27 cellular contexts compared by ENCODE assay signal in the genomic region with DNA sequence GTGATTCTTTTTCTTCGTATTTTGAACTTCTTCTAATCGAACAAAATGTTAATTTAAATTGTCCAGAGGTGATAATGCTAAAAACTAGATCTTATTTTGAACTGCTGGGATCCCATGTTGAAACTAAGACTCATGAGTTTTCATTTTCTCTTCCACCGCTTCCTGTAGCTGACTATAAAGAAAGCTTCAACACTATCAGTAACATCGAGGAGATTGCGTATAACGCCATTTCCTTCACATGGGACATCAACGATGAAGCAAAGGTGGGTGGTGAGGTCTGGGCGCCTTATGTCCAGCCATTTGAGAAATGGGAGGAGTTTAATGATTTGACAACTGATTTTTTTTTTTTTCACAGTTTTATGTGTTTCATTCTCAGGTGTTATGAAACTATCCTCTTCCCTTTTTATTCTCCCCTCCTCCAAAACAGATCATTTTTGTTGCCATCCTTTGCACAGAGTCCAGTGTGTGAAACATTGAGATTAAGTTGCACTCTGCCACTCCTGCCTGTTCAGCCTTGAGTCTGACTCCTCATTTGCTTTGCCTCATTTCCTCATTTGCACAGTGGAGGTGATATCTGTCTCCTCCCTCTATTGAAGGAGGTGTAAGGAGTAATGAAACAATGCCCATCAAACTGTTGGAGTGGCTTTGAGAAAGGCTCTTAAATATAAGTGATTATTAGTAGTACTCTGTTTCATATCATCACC. TPM values are rescaled to one million over a fixed set of nuclear protein-coding genes. Genes with fewer than 3 reads are reported as not detected.
DNase-seq lines count a peak whose midpoint lies in the region; ATAC-seq, FAIRE-seq and TF ChIP-seq lines count a peak whose summit lies in the region.
"Had no signal": no experiment of that assay in that cellular context is flagged by ENCODE, and none has a peak within 500 bp of the region (broad histone marks: within the 10 kb centered on the region; RNA-seq: fewer than 3 reads in every experiment).

No MANE protein-coding gene starts in this region.

- peaks cover 3% of the 10 kb centered on the region for H3K27me3 Mint-ChIP-seq in activated CD4-positive, alpha-beta T cell treated with anti-CD3 and anti-CD28 coated beads, Interleukin-2, amount 10 ng/mL, durations not matched to agents 7 days and 5 days
- H3K27me3 Mint-ChIP-seq in T-helper 1 cell treated with Interleukin-12 subunit alpha and Interleukin-12 subunit beta and Interleukin-4 antibody, amounts not matched to agents 30 μg/mL and 1 μg/mL, for 36 hours (ENCODE audit: low read depth) = peaks cover 6% of the 10 kb centered on the region
- H3K27me3 Mint-ChIP-seq in naive thymus-derived CD4-positive, alpha-beta T cell = peaks cover 0 to 9% (median 0%) of the 10 kb centered on the region in 5 donors
- H3K27me3 Mint-ChIP-seq: activated naive CD8-positive, alpha-beta T cell treated with anti-CD3 and anti-CD28 coated beads for 36 hours had no signal

- FAIRE-seq in GM12891 (lab: Jason Lieb, UNC) = no peak
- FAIRE-seq: H54 had no signal

- peak overlapping the region; percentile 31 for H3K27ac Mint-ChIP-seq in activated CD4-positive, alpha-beta T cell treated with anti-CD3 and anti-CD28 coated beads, Interleukin-2, amount 10 ng/mL, durations not matched to agents 7 days and 5 days
- peak overlapping the region; percentile 78 for H3K27ac Mint-ChIP-seq in T-helper 1 cell treated with Interleukin-12 subunit alpha and Interleukin-12 subunit beta and Interleukin-4 antibody, amounts not matched to agents 30 μg/mL and 1 μg/mL, for 36 hours
- peak overlapping the region in 8 of 9 donors; percentile 9 to 86 (median 47) for H3K27ac Mint-ChIP-seq in naive thymus-derived CD4-positive, alpha-beta T cell
- H3K27ac Mint-ChIP-seq: activated naive CD8-positive, alpha-beta T cell treated with anti-CD3 and anti-CD28 coated beads for 36 hours; CD14-positive monocyte; neural progenitor cell had no signal

- CTCF ChIA-PET in activated CD4-positive, alpha-beta T cell treated with anti-CD3 and anti-CD28 coated beads, Interleukin-2, amount 10 ng/mL, durations not matched to agents 7 days and 5 days (lab: Charles Lee) = interaction anchor here (0.6 to 2.3 kb wide), 5 partner anchors 10 to 84 kb away, joined by 3 to 7 read pairs (median 3); no protein-coding TSS in a partner anchor
- CTCF ChIA-PET in naive thymus-derived CD4-positive, alpha-beta T cell (lab: Charles Lee) = interaction anchor here (0.5 kb wide), 1 partner anchor 19 kb away, joined by 5 read pairs; no protein-coding TSS in a partner anchor

- 84 to 94% (median 84%) methylated on average over 8 of the region's 8 CpGs for WGBS in stomach, 5 donors

- TF ChIP-seq CTCF in stomach (IDR thresholded peaks at IDR 0.05) = no peak

- peaks cover 20% of the 10 kb centered on the region for H3K4me1 Mint-ChIP-seq in activated CD4-positive, alpha-beta T cell treated with anti-CD3 and anti-CD28 coated beads, Interleukin-2, amount 10 ng/mL, durations not matched to agents 7 days and 5 days
- peaks cover 12% of the 10 kb centered on the region for H3K4me1 Mint-ChIP-seq in T-helper 1 cell treated with Interleukin-12 subunit alpha and Interleukin-12 subunit beta and Interleukin-4 antibody, amounts not matched to agents 30 μg/mL and 1 μg/mL, for 36 hours (ENCODE audit: low read depth)
- H3K4me1 Mint-ChIP-seq in naive thymus-derived CD4-positive, alpha-beta T cell = peaks cover 5 to 19% (median 14%) of the 10 kb centered on the region in 7 donors

- no peak overlapping the region for H3K4me3 ChIP-seq in naive thymus-derived CD4-positive, alpha-beta T cell (ENCODE audit: low read length)
- no peak overlapping the region for H3K4me3 ChIP-seq in stomach
- H3K4me3 ChIP-seq: ascending aorta, neural progenitor cell, right atrium auricular region had no signal

- no peaks in the 10 kb centered on the region for H3K27me3 ChIP-seq in naive thymus-derived CD4-positive, alpha-beta T cell (ENCODE audit: control insufficient read depth in 2 of 2, insufficient read depth in 2 of 2, low read length in 2 of 2)
- H3K27me3 ChIP-seq in stomach = no peaks in the 10 kb centered on the region
- H3K27me3 ChIP-seq: ascending aorta, neural progenitor cell, right atrium auricular region had no signal

- no peaks in the 10 kb centered on the region for H3K36me3 ChIP-seq in naive thymus-derived CD4-positive, alpha-beta T cell (ENCODE audit: control insufficient read depth in 2 of 3, insufficient read depth in 3 of 3, low read length in 3 of 3)
- peaks cover 0 to 23% (median 11%) of the 10 kb centered on the region in 4 donors for H3K36me3 ChIP-seq in stomach
- H3K36me3 ChIP-seq: ascending aorta, neural progenitor cell had no signal

- POLR2A ChIA-PET in activated CD4-positive, alpha-beta T cell treated with anti-CD3 and anti-CD28 coated beads, Interleukin-2, amount 10 ng/mL, durations not matched to agents 7 days and 5 days (lab: Charles Lee) = no interaction called here
- POLR2A ChIA-PET in naive thymus-derived CD4-positive, alpha-beta T cell (lab: Charles Lee) = interaction anchor here (0.5 to 0.7 kb wide), 2 partner anchors 14 to 82 kb away, joined by 4 to 5 read pairs; no protein-coding TSS in a partner anchor

- no peaks in the 10 kb centered on the region for H3K9me3 Mint-ChIP-seq in activated CD4-positive, alpha-beta T cell treated with anti-CD3 and anti-CD28 coated beads, Interleukin-2, amount 10 ng/mL, durations not matched to agents 7 days and 5 days
- H3K9me3 Mint-ChIP-seq in T-helper 1 cell treated with Interleukin-12 subunit alpha and Interleukin-12 subunit beta and Interleukin-4 antibody, amounts not matched to agents 30 μg/mL and 1 μg/mL, for 36 hours = no peaks in the 10 kb centered on the region
- peaks cover 0 to 2% (median 0%) of the 10 kb centered on the region in 11 donors for H3K9me3 Mint-ChIP-seq in naive thymus-derived CD4-positive, alpha-beta T cell
- H3K9me3 Mint-ChIP-seq: activated naive CD8-positive, alpha-beta T cell treated with anti-CD3 and anti-CD28 coated beads for 36 hours; CD14-positive monocyte; neural progenitor cell had no signal

- H3K27ac ChIP-seq in naive thymus-derived CD4-positive, alpha-beta T cell (ENCODE audit: low read depth, low read length) = no peak overlapping the region
- no peak overlapping the region for H3K27ac ChIP-seq in stomach
- H3K27ac ChIP-seq: ascending aorta, neural progenitor cell, parathyroid adenoma, right atrium auricular region had no signal

- DNase-seq in activated CD4-positive, alpha-beta T cell treated with anti-CD3 and anti-CD28 coated beads, Interleukin-2, amount 10 ng/mL, durations not matched to agents 7 days and 5 days = no peak
- no peak for DNase-seq in activated CD4-positive, alpha-beta T cell treated with anti-CD3 and anti-CD28 coated beads, Interleukin-2, amount 50 U/mL, for 4 hours
- DNase-seq in GM12891 (ENCODE audit: insufficient read length, low spot score) (no peak), stomach (no peak), H4 (ENCODE audit: low spot score) (no peak)
- peak in 4 of 9 donors; percentile 13 to 18 (median 15) for DNase-seq in naive thymus-derived CD4-positive, alpha-beta T cell
- DNase-seq: 8988T; activated CD4-positive, alpha-beta T cell treated with anti-CD3 and anti-CD28 coated beads, Interleukin-2, amount 50 U/mL, for 48 hours; activated naive CD8-positive, alpha-beta T cell treated with anti-CD3 and anti-CD28 coated beads for 36 hours; cortex of kidney; foreskin melanocyte; left cardiac atrium; NCI-H1092; NCI-H187 treated with DMSO at 0.1 percent for 48 hours; NCI-H2171 treated with DMSO at 0.1 percent for 48 hours; NCI-H510A treated with DMSO at 0.1 percent for 48 hours; PC-3; Right ventricle myocardium superior; stimulated activated CD4-positive, alpha-beta T cell treated with anti-CD3 and anti-CD28 coated beads, Interleukin-2, amount 100 ng/mL, for 24 hours had no signal

- H3K4me3 Mint-ChIP-seq in activated CD4-positive, alpha-beta T cell treated with anti-CD3 and anti-CD28 coated beads, Interleukin-2, amount 10 ng/mL, durations not matched to agents 7 days and 5 days = no peak overlapping the region
- H3K4me3 Mint-ChIP-seq in T-helper 1 cell treated with Interleukin-12 subunit alpha and Interleukin-12 subunit beta and Interleukin-4 antibody, amounts not matched to agents 30 μg/mL and 1 μg/mL, for 36 hours = peak overlapping the region; percentile 55
- peak overlapping the region; percentile 18 to 67 (median 50) for H3K4me3 Mint-ChIP-seq in naive thymus-derived CD4-positive, alpha-beta T cell
- H3K4me3 Mint-ChIP-seq: activated naive CD8-positive, alpha-beta T cell treated with anti-CD3 and anti-CD28 coated beads for 36 hours; CD14-positive monocyte; neural progenitor cell had no signal

- intact Hi-C loops in naive thymus-derived CD4-positive, alpha-beta T cell (cut with micrococcal nuclease) = no loop called here
- intact Hi-C loops in stomach (cut with DNase I; ENCODE audit: low total_unique reads) = no loop called here

- ATAC-seq in naive thymus-derived CD4-positive, alpha-beta T cell = peak; percentile 67
- ATAC-seq in HG03095 (IDR thresholded peaks at IDR 0.05; ENCODE audit: unreplicated experiment) = no peak
- ATAC-seq: left cardiac atrium, PC-3 had no signal

- TF ChIP-seq EP300 in stomach (IDR thresholded peaks at IDR 0.05) = no peak

- H3K4me1 ChIP-seq in naive thymus-derived CD4-positive, alpha-beta T cell (ENCODE audit: control insufficient read depth in 2 of 2, insufficient read depth in 2 of 2, low read length in 2 of 2) = peaks cover 0 to 5% of the 10 kb centered on the region in 2 donors
- peaks cover 0 to 2% (median under 1%) of the 10 kb centered on the region in 4 donors for H3K4me1 ChIP-seq in stomach
- H3K4me1 ChIP-seq: ascending aorta had no signal

- TF ChIP-seq POLR2A in GM12891 (IDR thresholded peaks at IDR 0.05; ENCODE audit: low read depth, low read length) (no peak), stomach (IDR thresholded peaks at IDR 0.05) (no peak)

- H3K36me3 Mint-ChIP-seq in activated CD4-positive, alpha-beta T cell treated with anti-CD3 and anti-CD28 coated beads, Interleukin-2, amount 10 ng/mL, durations not matched to agents 7 days and 5 days (ENCODE audit: low read depth) = no peaks in the 10 kb centered on the region
- no peaks in the 10 kb centered on the region for H3K36me3 Mint-ChIP-seq in T-helper 1 cell treated with Interleukin-12 subunit alpha and Interleukin-12 subunit beta and Interleukin-4 antibody, amounts not matched to agents 30 μg/mL and 1 μg/mL, for 36 hours (ENCODE audit: low read depth)
- H3K36me3 Mint-ChIP-seq in naive thymus-derived CD4-positive, alpha-beta T cell = peaks cover 0 to 2% (median 0%) of the 10 kb centered on the region in 5 donors
- H3K36me3 Mint-ChIP-seq: activated naive CD8-positive, alpha-beta T cell treated with anti-CD3 and anti-CD28 coated beads for 36 hours; CD14-positive monocyte; neural progenitor cell had no signal

- H3K9me3 ChIP-seq in naive thymus-derived CD4-positive, alpha-beta T cell (ENCODE audit: control insufficient read depth in 2 of 3, low read length in 3 of 3) = no peaks in the 10 kb centered on the region
- no peaks in the 10 kb centered on the region for H3K9me3 ChIP-seq in stomach
- H3K9me3 ChIP-seq: ascending aorta, right atrium auricular region had no signal

RNA-seq across cellular contexts. Expression of gene GRHL1, which starts 13.8 kb away (rescaled TPM):
- total RNA-seq in activated CD4-positive, alpha-beta T cell treated with anti-CD3 and anti-CD28 coated beads, Interleukin-2, amount 10 ng/mL, durations not matched to agents 7 days and 5 days = under 1 TPM; 0.25 to 0.27 TPM
- polyA plus RNA-seq in GM12891 (2012; ENCODE audit: low read depth, missing spikeins) = 0.13 TPM
- 1 to 10 TPM in 1 of 5 experiments, under 1 TPM in 4; 0.19 to 1.3 (median 0.56) TPM for total RNA-seq in naive thymus-derived CD4-positive, alpha-beta T cell
- under 1 TPM in 1 of 2 donors, not detected in 1; 0.33 TPM for polyA plus RNA-seq in naive thymus-derived CD4-positive, alpha-beta T cell
- 1 to 10 TPM in 4 of 5 donors, under 1 TPM in 1; 0.89 to 5.8 (median 4.5) TPM for total RNA-seq in stomach
- polyA plus RNA-seq in stomach = 10 to 100 TPM in 1 of 3 donors, 1 to 10 TPM in 2; 1.7 to 16.5 (median 2.0) TPM
- 0.25 TPM in 1 of 2 replicates, not detected in the other for total RNA-seq in H4 (2014; rRNA removed; shearing (Covaris generic))
- polyA plus RNA-seq: CD14-positive monocyte had no signal
